In the genomic region with DNA sequence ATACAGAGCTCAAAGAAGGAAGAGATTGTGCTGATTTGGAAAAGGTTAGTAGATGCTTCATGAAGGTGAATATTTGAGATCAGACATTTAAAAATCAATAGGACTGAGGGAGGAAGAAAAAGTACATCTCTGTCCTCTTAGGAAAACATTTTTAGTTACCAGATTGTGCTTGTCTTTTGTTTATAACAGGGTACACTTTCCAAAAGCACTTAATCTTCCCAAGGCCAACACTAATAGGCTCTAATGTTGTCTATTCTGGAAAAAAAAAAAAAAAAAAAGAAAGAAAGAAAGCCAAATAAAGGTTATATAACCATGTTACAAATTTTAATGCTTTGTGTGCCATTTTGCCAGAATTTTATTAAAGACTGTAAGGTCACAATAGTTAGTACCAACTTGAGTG, we compare ENCODE assay signal across 33 cellular contexts. TPM values are rescaled to one million over a fixed set of nuclear protein-coding genes. Genes with fewer than 3 reads are reported as not detected.
"Had no signal": no experiment of that assay in that cellular context is flagged by ENCODE, and none has a peak within 500 bp of the region (broad histone marks: within the 10 kb centered on the region; RNA-seq: fewer than 3 reads in every experiment).

No MANE protein-coding gene starts in this region.

- FAIRE-seq: colon, endometrium, keratinocyte had no signal

- H3K9me3 ChIP-seq: esophagus squamous epithelium, gastrocnemius medialis, heart right ventricle, left lung, lower lobe of right lung, mucosa of descending colon had no signal

- H3K4me3 ChIP-seq: coronary artery, dorsolateral prefrontal cortex, esophagus squamous epithelium, gastrocnemius medialis, heart right ventricle, left lung, lower lobe of right lung, mucosa of descending colon had no signal

- H3K9me3 Mint-ChIP-seq: mesothelial cell of epicardium had no signal

- H3K36me3 ChIP-seq: esophagus squamous epithelium, gastrocnemius medialis, heart right ventricle, left lung, lower lobe of right lung had no signal

- H3K36me3 Mint-ChIP-seq: mesothelial cell of epicardium had no signal

- H3K4me1 Mint-ChIP-seq: mesothelial cell of epicardium had no signal

- DNase-seq: dermis blood vessel endothelial cell; dorsolateral prefrontal cortex; effector CD4-positive, alpha-beta T cell; effector memory CD4-positive, alpha-beta T cell; endodermal cell; erythroblast; esophagus squamous epithelium; foreskin fibroblast; foreskin melanocyte; gastrocnemius medialis; glutamatergic neuron; head of caudate nucleus; heart right ventricle; hippocampal formation; left cardiac atrium; left lung; left ventricle myocardium superior; lower lobe of right lung; mesenchymal stem cell; mucosa of descending colon had no signal

- H3K4me1 ChIP-seq: esophagus squamous epithelium, gastrocnemius medialis, heart right ventricle, left lung, lower lobe of right lung had no signal

- H3K27me3 ChIP-seq: dorsolateral prefrontal cortex, esophagus squamous epithelium, gastrocnemius medialis, heart right ventricle, left lung had no signal

- ATAC-seq: esophagus mucosa, gastrocnemius medialis, heart right ventricle, left cardiac atrium, left lung, left ventricle myocardium superior, lower lobe of right lung, mucosa of descending colon had no signal

- H3K27ac ChIP-seq: coronary artery, dorsolateral prefrontal cortex, epithelial cell of prostate, esophagus squamous epithelium, gastrocnemius medialis, heart right ventricle, left lung, lower lobe of right lung had no signal

- H3K4me3 Mint-ChIP-seq: endodermal cell, mesothelial cell of epicardium had no signal

- H3K27ac Mint-ChIP-seq: endodermal cell, mesothelial cell of epicardium had no signal

RNA-seq across cellular contexts. Expression of a gene that starts 45.5 kb away (rescaled TPM):
- total RNA-seq: dermis blood vessel endothelial cell, dorsolateral prefrontal cortex, esophagus mucosa, esophagus squamous epithelium, gastrocnemius medialis, glomerular endothelial cell, heart right ventricle, kidney epithelial cell, left cardiac atrium, left ventricle myocardium superior, lower leg skin, lower lobe of right lung, lung microvascular endothelial cell, mesenteric fat pad, mesothelial cell of epicardium, mucosa of descending colon, myocyte had no signal
- polyA plus RNA-seq: heart right ventricle, keratinocyte had no signal
